Comparison of ENCODE assay signal across 13 cellular contexts in the genomic region with DNA sequence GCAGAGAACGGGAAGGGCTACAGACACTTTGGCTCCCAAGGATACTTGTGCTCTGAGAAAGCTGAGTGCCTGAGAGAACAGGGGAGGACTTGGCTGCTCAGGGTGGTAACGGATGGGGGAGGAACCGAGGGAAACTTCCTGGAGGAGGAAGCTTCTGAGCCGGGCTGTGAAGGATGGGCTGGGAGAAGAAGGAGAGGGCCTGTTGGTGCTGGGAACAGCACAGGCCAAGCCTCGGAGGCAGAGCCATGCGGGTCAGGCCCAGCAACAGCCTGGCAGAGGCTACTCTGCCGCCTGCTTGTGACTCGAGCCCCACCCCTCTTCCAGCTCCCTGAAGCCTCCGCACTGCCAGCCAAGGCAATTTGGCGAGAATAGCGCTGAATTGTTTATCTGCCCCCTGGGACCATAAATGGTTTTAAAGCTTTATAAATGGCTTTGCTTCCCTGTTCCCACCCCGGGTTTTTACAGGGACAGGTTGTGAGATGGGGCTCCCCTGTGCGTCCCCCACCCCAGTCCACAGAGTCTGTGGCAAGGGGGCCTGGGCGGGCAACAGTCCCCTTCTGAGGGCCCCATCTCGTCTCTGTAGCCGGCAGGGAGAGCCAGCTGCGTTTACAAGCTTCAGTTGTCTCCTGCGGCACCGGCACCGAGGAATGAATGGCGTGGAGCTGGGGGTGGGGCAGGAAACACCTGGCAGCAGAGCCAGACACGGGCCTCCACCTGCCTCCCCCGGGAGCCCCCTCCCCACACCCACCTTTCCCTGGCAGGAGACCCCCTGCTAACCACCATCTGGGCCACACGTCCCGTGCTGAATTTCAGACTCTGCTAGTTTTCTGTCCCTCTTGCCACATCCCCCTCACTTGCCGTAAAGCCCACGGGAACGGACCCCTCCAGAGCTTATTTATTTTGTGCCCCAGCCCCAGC. TPM values are rescaled to one million over a fixed set of nuclear protein-coding genes. Genes with fewer than 3 reads are reported as not detected.
DNase-seq lines count a peak whose midpoint lies in the region; ATAC-seq, FAIRE-seq and TF ChIP-seq lines count a peak whose summit lies in the region.
"Had no signal": no experiment of that assay in that cellular context is flagged by ENCODE, and none has a peak within 500 bp of the region (broad histone marks: within the 10 kb centered on the region; RNA-seq: fewer than 3 reads in every experiment).

No MANE protein-coding gene starts in this region.

- H3K36me3 Mint-ChIP-seq in GM23338 (ENCODE audit: low read depth) (peaks cover 8% of the 10 kb centered on the region), neural progenitor cell (peaks cover 3% of the 10 kb centered on the region)
- H3K36me3 Mint-ChIP-seq: T-cell had no signal

- peak overlapping the region; percentile 60; the same call in 1 of the 2 replicates for H3K4me2 ChIP-seq in GM23338
- H3K4me2 ChIP-seq in neural progenitor cell = peak overlapping the region; percentile 70

- H3K4me1 Mint-ChIP-seq in GM23338 (peaks cover 45% of the 10 kb centered on the region), neural progenitor cell (peaks cover 46% of the 10 kb centered on the region)
- H3K4me1 Mint-ChIP-seq: activated T-helper 17 cell treated with anti-CD3 and anti-CD28 coated beads, Interleukin-2, amount 50 U/mL, for 72 hours had no signal

- H3K27me3 ChIP-seq in GM23338 (ENCODE audit: insufficient read depth) (no peaks in the 10 kb centered on the region), body of pancreas (peaks cover 0 to 12% of the 10 kb centered on the region in 2 donors), neural progenitor cell (no peaks in the 10 kb centered on the region)

- TF ChIP-seq CTCF in GM23338 (conservative IDR thresholded peaks at IDR 0.05; ENCODE audit: low read depth in 2 of 2) (no peak), body of pancreas (IDR thresholded peaks at IDR 0.05) (no peak), neural progenitor cell (IDR thresholded peaks at IDR 0.05) (no peak)

- H3K4me3 Mint-ChIP-seq in GM23338 (peak overlapping the region; percentile 21; the same call in 2 of the 3 replicates), neural progenitor cell (peak overlapping the region; percentile 41)
- H3K4me3 Mint-ChIP-seq: activated T-helper 17 cell treated with anti-CD3 and anti-CD28 coated beads, Interleukin-2, amount 50 U/mL, for 72 hours had no signal

- H3K36me3 ChIP-seq in GM23338 (ENCODE audit: insufficient read depth) (no peaks in the 10 kb centered on the region), body of pancreas (replicated peaks in 1 of 2; ENCODE audit: insufficient read depth in 1 of 2, low read depth in 2 of 2) (no peaks in the 10 kb centered on the region), neural progenitor cell (no peaks in the 10 kb centered on the region)

- H3K79me2 ChIP-seq in GM23338 (replicated peaks; ENCODE audit: insufficient read depth) (no peaks in the 10 kb centered on the region), neural progenitor cell (ENCODE audit: low read depth) (no peaks in the 10 kb centered on the region)

- peaks cover 9% of the 10 kb centered on the region for H3K9me3 Mint-ChIP-seq in GM23338
- peaks cover 13% of the 10 kb centered on the region for H3K9me3 Mint-ChIP-seq in neural progenitor cell
- H3K9me3 Mint-ChIP-seq: activated T-helper 17 cell treated with anti-CD3 and anti-CD28 coated beads, Interleukin-2, amount 50 U/mL, for 72 hours; T-cell had no signal

- H3F3A ChIP-seq in GM23338 (replicated peaks; ENCODE audit: low read depth) (no peaks in the 10 kb centered on the region; the same call in 1 of the 2 replicates), neural progenitor cell (ENCODE audit: low read depth) (peaks cover 8% of the 10 kb centered on the region)

- peak overlapping the region; percentile 90 for H2AFZ ChIP-seq in GM23338
- H2AFZ ChIP-seq in neural progenitor cell (replicated peaks) = peak overlapping the region; percentile 60

- 0 out of 2 replicates have a peak overlapping the region, but pooled peaks have one; percentile 24 for H3K4me3 ChIP-seq in GM23338
- no peak overlapping the region for H3K4me3 ChIP-seq in body of pancreas
- H3K4me3 ChIP-seq in neural progenitor cell = no peak overlapping the region

- H3K27me3 Mint-ChIP-seq in GM23338 (ENCODE audit: insufficient read depth, low read depth, poor library complexity) = peaks cover 7% of the 10 kb centered on the region
- H3K27me3 Mint-ChIP-seq in neural progenitor cell (ENCODE audit: insufficient read depth, low read depth) = peaks cover 17% of the 10 kb centered on the region

- H3K27ac ChIP-seq in GM23338 (ENCODE audit: low read depth) = peak overlapping the region; percentile 78
- no peak overlapping the region for H3K27ac ChIP-seq in body of pancreas
- no peak overlapping the region for H3K27ac ChIP-seq in neural progenitor cell

- DNase-seq in GM23338 (ENCODE audit: low spot score) (peak; percentile 69), NCI-H2107 (lab: John Stamatoyannopoulos, UW) (peak; percentile 78), body of pancreas (no peak), neural progenitor cell (ENCODE audit: low spot score) (peak; percentile 54), AG20443 (ENCODE audit: low spot score) (no peak), HTR-8/SVneo (ENCODE audit: insufficient read length, low spot score) (no peak)
- DNase-seq: kidney, small intestine, T-cell had no signal

- no peak overlapping the region for H3K9ac ChIP-seq in neural progenitor cell

- WGBS in body of pancreas, 2 donors = 18 to 22% methylated on average over 23 to 28 of the region's 28 CpGs

- H4K20me1 ChIP-seq in GM23338 (replicated peaks; ENCODE audit: insufficient read depth) = no peaks in the 10 kb centered on the region
- H4K20me1 ChIP-seq in neural progenitor cell (ENCODE audit: low read depth) = no peaks in the 10 kb centered on the region

- H3K9me3 ChIP-seq in body of pancreas = no peaks in the 10 kb centered on the region
- H3K9me3 ChIP-seq in neural progenitor cell (ENCODE audit: low read depth) = no peaks in the 10 kb centered on the region

- H3K4me1 ChIP-seq in GM23338 (ENCODE audit: insufficient read depth) (peaks cover 7% of the 10 kb centered on the region), body of pancreas (no peaks in the 10 kb centered on the region), neural progenitor cell (peaks cover 34% of the 10 kb centered on the region)

- intact Hi-C loops in body of pancreas (cut with DNase I) = no loop called here

- no peaks in the 10 kb centered on the region for H3K9me2 ChIP-seq in GM23338 (ENCODE audit: insufficient read depth)

- H3K27ac Mint-ChIP-seq in GM23338 (peak overlapping the region; percentile 64), neural progenitor cell (peak overlapping the region; percentile 48)
- H3K27ac Mint-ChIP-seq: activated T-helper 17 cell treated with anti-CD3 and anti-CD28 coated beads, Interleukin-2, amount 50 U/mL, for 72 hours; T-cell had no signal

- no peak for FAIRE-seq in HTR-8/SVneo (lab: Jason Lieb, UNC)
- FAIRE-seq: kidney, small intestine had no signal

- ATAC-seq in GM23338 = peak; percentile 65
- peak; percentile 20 for ATAC-seq in body of pancreas
- no peak for ATAC-seq in HG02798 (IDR thresholded peaks at IDR 0.05; ENCODE audit: poor library complexity, unreplicated experiment)
- no peak for ATAC-seq in GM19395 (IDR thresholded peaks at IDR 0.05; ENCODE audit: unreplicated experiment)
- ATAC-seq: activated T-helper 17 cell treated with anti-CD3 and anti-CD28 coated beads, Interleukin-2, amount 50 U/mL, for 72 hours; T-cell had no signal

- TF ChIP-seq POLR2A in body of pancreas (IDR thresholded peaks at IDR 0.05) = no peak

TF ChIP-seq in GM23338, 12 proteins besides CTCF, POLR2A, EP300 and RAD21 (continues in another document):
- TF ChIP-seq NANOG (IDR thresholded peaks at IDR 0.05; ENCODE audit: borderline replicate concordance) (no peak), EZH2phosphoT487 (IDR thresholded peaks at IDR 0.05; ENCODE audit: unreplicated experiment) (no peak), ZNF331 (CRISPR knock-in tag; IDR thresholded peaks at IDR 0.05; ENCODE audit: low read depth) (no peak), ZNF114 (CRISPR knock-in tag; IDR thresholded peaks at IDR 0.05) (no peak), JUNB (IDR thresholded peaks at IDR 0.05; ENCODE audit: unreplicated experiment) (no peak)
- TF ChIP-seq, protein P1, sequence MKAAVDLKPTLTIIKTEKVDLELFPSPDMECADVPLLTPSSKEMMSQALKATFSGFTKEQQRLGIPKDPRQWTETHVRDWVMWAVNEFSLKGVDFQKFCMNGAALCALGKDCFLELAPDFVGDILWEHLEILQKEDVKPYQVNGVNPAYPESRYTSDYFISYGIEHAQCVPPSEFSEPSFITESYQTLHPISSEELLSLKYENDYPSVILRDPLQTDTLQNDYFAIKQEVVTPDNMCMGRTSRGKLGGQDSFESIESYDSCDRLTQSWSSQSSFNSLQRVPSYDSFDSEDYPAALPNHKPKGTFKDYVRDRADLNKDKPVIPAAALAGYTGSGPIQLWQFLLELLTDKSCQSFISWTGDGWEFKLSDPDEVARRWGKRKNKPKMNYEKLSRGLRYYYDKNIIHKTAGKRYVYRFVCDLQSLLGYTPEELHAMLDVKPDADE (IDR thresholded peaks at IDR 0.05) = no peak

RNA-seq across cellular contexts. Expression of gene FAM163B, which starts 24.4 kb away (rescaled TPM):
- 0.23 and 1.3 TPM in 2 replicates for total RNA-seq in GM23338 (2014; rRNA removed; shearing (Covaris generic))
- polyA plus RNA-seq in GM23338 (2016; fragmentation: Nextera tagmentation; extraction: Ambion mirVana) = 0.60 and 0.71 TPM in 2 replicates
- total RNA-seq in body of pancreas (under 1 TPM in 1 of 2 donors, not detected in 1; 0.78 TPM), neural progenitor cell (ENCODE audit: low replicate concordance) (0.31 TPM in 1 of 2 replicates, not detected in the other)
- total RNA-seq: activated T-helper 17 cell treated with anti-CD3 and anti-CD28 coated beads, Interleukin-2, amount 50 U/mL, for 72 hours; HT1080; T-cell had no signal

RNA-seq across cellular contexts. Expression of gene ADAMTSL2, which starts 50.3 kb away (rescaled TPM):
- 0.66 and 1.1 TPM in 2 replicates for total RNA-seq in GM23338 (2014; rRNA removed; shearing (Covaris generic))
- polyA plus RNA-seq in GM23338 (2016; fragmentation: Nextera tagmentation; extraction: Ambion mirVana) = 0.15 and 0.21 TPM in 2 replicates
- total RNA-seq in body of pancreas (10 to 100 TPM in 1 of 2 donors, 1 to 10 TPM in 1; 4.2 to 21.8 TPM), neural progenitor cell (ENCODE audit: low replicate concordance) (0.30 and 0.99 TPM in 2 replicates)
- total RNA-seq: activated T-helper 17 cell treated with anti-CD3 and anti-CD28 coated beads, Interleukin-2, amount 50 U/mL, for 72 hours; HT1080 had no signal

RNA-seq across cellular contexts. Expression of gene DBH, which starts 51.3 kb away (rescaled TPM):
- total RNA-seq in GM23338 (2014; rRNA removed; shearing (Covaris generic)) = 0.24 TPM in 1 of 2 replicates, not detected in the other
- polyA plus RNA-seq in GM23338 (2016; fragmentation: Nextera tagmentation; extraction: Ambion mirVana) = 0.08 and 0.26 TPM in 2 replicates
- total RNA-seq in body of pancreas (not detected), neural progenitor cell (ENCODE audit: low replicate concordance) (not detected in 2 replicates)
- total RNA-seq: activated T-helper 17 cell treated with anti-CD3 and anti-CD28 coated beads, Interleukin-2, amount 50 U/mL, for 72 hours; HT1080; kidney had no signal

Comparison
In these comparisons a context has a peak if more than half of its experiments do, and no peak if none do; other contexts are left out.
1. ATAC-seq: peak in GM23338 (single experiment) and body of pancreas (single experiment); none in HG02798 (single experiment) and GM19395 (single experiment).
2. DNase-seq: peak in GM23338 (single experiment), NCI-H2107 (single experiment) and neural progenitor cell (single experiment); none in body of pancreas (0 of 4), AG20443 (single experiment) and HTR-8/SVneo (single experiment).